ENCODE assay signal across 1 cellular context in genomic region chr5:206406-206805, GRCh38.
TF ChIP-seq lines count a peak whose summit lies in the region.

No MANE protein-coding gene starts in this region.

TF ChIP-seq in GM23338, 12 proteins besides CTCF, POLR2A, EP300 and RAD21 (continued from another document):
- TF ChIP-seq, protein P1, sequence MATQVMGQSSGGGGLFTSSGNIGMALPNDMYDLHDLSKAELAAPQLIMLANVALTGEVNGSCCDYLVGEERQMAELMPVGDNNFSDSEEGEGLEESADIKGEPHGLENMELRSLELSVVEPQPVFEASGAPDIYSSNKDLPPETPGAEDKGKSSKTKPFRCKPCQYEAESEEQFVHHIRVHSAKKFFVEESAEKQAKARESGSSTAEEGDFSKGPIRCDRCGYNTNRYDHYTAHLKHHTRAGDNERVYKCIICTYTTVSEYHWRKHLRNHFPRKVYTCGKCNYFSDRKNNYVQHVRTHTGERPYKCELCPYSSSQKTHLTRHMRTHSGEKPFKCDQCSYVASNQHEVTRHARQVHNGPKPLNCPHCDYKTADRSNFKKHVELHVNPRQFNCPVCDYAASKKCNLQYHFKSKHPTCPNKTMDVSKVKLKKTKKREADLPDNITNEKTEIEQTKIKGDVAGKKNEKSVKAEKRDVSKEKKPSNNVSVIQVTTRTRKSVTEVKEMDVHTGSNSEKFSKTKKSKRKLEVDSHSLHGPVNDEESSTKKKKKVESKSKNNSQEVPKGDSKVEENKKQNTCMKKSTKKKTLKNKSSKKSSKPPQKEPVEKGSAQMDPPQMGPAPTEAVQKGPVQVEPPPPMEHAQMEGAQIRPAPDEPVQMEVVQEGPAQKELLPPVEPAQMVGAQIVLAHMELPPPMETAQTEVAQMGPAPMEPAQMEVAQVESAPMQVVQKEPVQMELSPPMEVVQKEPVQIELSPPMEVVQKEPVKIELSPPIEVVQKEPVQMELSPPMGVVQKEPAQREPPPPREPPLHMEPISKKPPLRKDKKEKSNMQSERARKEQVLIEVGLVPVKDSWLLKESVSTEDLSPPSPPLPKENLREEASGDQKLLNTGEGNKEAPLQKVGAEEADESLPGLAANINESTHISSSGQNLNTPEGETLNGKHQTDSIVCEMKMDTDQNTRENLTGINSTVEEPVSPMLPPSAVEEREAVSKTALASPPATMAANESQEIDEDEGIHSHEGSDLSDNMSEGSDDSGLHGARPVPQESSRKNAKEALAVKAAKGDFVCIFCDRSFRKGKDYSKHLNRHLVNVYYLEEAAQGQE (IDR thresholded peaks at IDR 0.05; ENCODE audit: unreplicated experiment): no peak
- no peak for TF ChIP-seq POLR2AphosphoS5 (IDR thresholded peaks at IDR 0.05; ENCODE audit: low read depth)
- no peak for TF ChIP-seq EZH2 (IDR thresholded peaks at IDR 0.05; ENCODE audit: low read depth, unreplicated experiment)
- TF ChIP-seq ZNF331 (CRISPR knock-in tag; IDR thresholded peaks at IDR 0.05; ENCODE audit: low read depth): no peak
- TF ChIP-seq STAT1 (IDR thresholded peaks at IDR 0.05; ENCODE audit: unreplicated experiment): no peak
- TF ChIP-seq, protein P2, sequence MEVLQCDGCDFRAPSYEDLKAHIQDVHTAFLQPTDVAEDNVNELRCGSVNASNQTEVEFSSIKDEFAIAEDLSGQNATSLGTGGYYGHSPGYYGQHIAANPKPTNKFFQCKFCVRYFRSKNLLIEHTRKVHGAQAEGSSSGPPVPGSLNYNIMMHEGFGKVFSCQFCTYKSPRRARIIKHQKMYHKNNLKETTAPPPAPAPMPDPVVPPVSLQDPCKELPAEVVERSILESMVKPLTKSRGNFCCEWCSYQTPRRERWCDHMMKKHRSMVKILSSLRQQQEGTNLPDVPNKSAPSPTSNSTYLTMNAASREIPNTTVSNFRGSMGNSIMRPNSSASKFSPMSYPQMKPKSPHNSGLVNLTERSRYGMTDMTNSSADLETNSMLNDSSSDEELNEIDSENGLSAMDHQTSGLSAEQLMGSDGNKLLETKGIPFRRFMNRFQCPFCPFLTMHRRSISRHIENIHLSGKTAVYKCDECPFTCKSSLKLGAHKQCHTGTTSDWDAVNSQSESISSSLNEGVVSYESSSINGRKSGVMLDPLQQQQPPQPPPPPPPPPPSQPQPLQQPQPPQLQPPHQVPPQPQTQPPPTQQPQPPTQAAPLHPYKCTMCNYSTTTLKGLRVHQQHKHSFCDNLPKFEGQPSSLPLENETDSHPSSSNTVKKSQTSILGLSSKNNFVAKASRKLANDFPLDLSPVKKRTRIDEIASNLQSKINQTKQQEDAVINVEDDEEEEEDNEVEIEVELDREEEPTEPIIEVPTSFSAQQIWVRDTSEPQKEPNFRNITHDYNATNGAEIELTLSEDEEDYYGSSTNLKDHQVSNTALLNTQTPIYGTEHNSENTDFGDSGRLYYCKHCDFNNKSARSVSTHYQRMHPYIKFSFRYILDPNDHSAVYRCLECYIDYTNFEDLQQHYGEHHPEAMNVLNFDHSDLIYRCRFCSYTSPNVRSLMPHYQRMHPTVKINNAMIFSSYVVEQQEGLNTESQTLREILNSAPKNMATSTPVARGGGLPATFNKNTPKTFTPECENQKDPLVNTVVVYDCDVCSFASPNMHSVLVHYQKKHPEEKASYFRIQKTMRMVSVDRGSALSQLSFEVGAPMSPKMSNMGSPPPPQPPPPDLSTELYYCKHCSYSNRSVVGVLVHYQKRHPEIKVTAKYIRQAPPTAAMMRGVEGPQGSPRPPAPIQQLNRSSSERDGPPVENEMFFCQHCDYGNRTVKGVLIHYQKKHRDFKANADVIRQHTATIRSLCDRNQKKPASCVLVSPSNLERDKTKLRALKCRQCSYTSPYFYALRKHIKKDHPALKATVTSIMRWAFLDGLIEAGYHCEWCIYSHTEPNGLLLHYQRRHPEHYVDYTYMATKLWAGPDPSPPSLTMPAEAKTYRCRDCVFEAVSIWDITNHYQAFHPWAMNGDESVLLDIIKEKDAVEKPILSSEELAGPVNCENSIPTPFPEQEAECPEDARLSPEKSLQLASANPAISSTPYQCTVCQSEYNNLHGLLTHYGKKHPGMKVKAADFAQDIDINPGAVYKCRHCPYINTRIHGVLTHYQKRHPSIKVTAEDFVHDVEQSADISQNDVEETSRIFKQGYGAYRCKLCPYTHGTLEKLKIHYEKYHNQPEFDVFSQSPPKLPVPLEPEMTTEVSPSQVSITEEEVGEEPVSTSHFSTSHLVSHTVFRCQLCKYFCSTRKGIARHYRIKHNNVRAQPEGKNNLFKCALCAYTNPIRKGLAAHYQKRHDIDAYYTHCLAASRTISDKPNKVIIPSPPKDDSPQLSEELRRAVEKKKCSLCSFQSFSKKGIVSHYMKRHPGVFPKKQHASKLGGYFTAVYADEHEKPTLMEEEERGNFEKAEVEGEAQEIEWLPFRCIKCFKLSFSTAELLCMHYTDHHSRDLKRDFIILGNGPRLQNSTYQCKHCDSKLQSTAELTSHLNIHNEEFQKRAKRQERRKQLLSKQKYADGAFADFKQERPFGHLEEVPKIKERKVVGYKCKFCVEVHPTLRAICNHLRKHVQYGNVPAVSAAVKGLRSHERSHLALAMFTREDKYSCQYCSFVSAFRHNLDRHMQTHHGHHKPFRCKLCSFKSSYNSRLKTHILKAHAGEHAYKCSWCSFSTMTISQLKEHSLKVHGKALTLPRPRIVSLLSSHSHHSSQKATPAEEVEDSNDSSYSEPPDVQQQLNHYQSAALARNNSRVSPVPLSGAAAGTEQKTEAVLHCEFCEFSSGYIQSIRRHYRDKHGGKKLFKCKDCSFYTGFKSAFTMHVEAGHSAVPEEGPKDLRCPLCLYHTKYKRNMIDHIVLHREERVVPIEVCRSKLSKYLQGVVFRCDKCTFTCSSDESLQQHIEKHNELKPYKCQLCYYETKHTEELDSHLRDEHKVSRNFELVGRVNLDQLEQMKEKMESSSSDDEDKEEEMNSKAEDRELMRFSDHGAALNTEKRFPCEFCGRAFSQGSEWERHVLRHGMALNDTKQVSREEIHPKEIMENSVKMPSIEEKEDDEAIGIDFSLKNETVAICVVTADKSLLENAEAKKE (CRISPR knock-in tag; IDR thresholded peaks at IDR 0.05): no peak
- no peak for TF ChIP-seq CREB1 (CRISPR knock-in tag; IDR thresholded peaks at IDR 0.05; ENCODE audit: low read depth)
- no peak for TF ChIP-seq EZH2phosphoT487 (IDR thresholded peaks at IDR 0.05; ENCODE audit: unreplicated experiment)
